ENCODE assay signal across 17 cellular contexts in genomic region chr9:115513148-115513547, GRCh38.
"Had no signal": no experiment of that assay in that cellular context is flagged by ENCODE, and none has a peak within 500 bp of the region (broad histone marks: within the 10 kb centered on the region; RNA-seq: fewer than 3 reads in every experiment).

No MANE protein-coding gene starts in this region.

- H3K4me1 Mint-ChIP-seq: activated naive CD4-positive, alpha-beta T cell treated with anti-CD3 and anti-CD28 coated beads, Interleukin-2, amount 50 U/mL, for 24 hours had no signal

- H3K4me3 ChIP-seq: breast epithelium, left ventricle myocardium inferior had no signal

- H3K9me3 Mint-ChIP-seq: activated naive CD4-positive, alpha-beta T cell treated with anti-CD3 and anti-CD28 coated beads, Interleukin-2, amount 50 U/mL, for 24 hours; activated T-cell treated with anti-CD3 and anti-CD28 coated beads, Interleukin-2, amount 50 U/mL, for 4 hours; nephron progenitor cell had no signal

- DNase-seq: activated CD4-positive, alpha-beta T cell treated with anti-CD3 and anti-CD28 coated beads, Interleukin-2, amount 50 U/mL, for 1 hour; activated CD8-positive, alpha-beta memory T cell treated with anti-CD3 and anti-CD28 coated beads, Interleukin-2, amount 50 U/mL, for 4 hours; activated effector memory CD4-positive, alpha-beta T cell treated with Interleukin-2 at 50 U/mL for 16 hours; activated T-cell treated with anti-CD3 and anti-CD28 coated beads, Interleukin-2, amount 50 U/mL, for 4 hours; cortex of kidney; left ventricle myocardium inferior; mammary epithelial cell; midbrain; nephron progenitor cell; stimulated activated CD4-positive, alpha-beta T cell treated with anti-CD3 and anti-CD28 coated beads, Interleukin-12 subunit alpha, Interleukin-12 subunit beta, amount 100 ng/mL, for 4 hours; stimulated activated CD4-positive, alpha-beta T cell treated with anti-CD3 and anti-CD28 coated beads, Interleukin-1b, Interleukin-23, amount 100 ng/mL, for 48 hours; stimulated activated CD8-positive, alpha-beta memory T cell treated with anti-CD3 and anti-CD28 coated beads, Interleukin-4, amount 100 ng/mL, for 48 hours; stimulated activated naive CD4-positive, alpha-beta T cell; T-helper 9 cell had no signal

- H3K27ac Mint-ChIP-seq: activated naive CD4-positive, alpha-beta T cell treated with anti-CD3 and anti-CD28 coated beads, Interleukin-2, amount 50 U/mL, for 24 hours; nephron progenitor cell; progenitor cell of endocrine pancreas had no signal

- H3K27ac ChIP-seq: breast epithelium, left ventricle myocardium inferior had no signal

- H3K4me3 Mint-ChIP-seq: activated naive CD4-positive, alpha-beta T cell treated with anti-CD3 and anti-CD28 coated beads, Interleukin-2, amount 50 U/mL, for 24 hours; activated T-cell treated with anti-CD3 and anti-CD28 coated beads, Interleukin-2, amount 50 U/mL, for 4 hours; nephron progenitor cell had no signal

- H3K36me3 Mint-ChIP-seq: activated naive CD4-positive, alpha-beta T cell treated with anti-CD3 and anti-CD28 coated beads, Interleukin-2, amount 50 U/mL, for 24 hours had no signal

- ATAC-seq: activated T-cell treated with anti-CD3 and anti-CD28 coated beads, Interleukin-2, amount 50 U/mL, for 4 hours had no signal

- H3K27me3 Mint-ChIP-seq: progenitor cell of endocrine pancreas had no signal
